Comparison of ENCODE assay signal across 15 cellular contexts in the genomic region with DNA sequence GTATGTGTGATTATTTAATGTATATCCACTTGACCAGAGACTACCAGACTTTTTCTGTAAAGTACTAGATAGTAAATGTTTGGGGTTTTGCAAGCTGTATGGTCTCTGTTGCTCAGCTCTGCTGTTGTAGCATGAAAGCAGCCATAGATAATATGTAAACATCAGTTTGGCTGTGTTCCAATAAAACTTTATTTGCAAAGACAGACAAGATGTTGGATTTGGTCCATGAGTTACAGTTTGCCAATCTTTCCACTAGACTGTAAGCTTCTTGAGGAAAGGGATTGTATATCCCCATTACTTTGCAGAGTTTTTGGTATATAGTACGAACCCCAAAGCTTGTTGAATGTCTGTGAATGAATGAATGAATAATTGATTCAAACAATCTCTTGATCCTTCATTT. TPM values are rescaled to one million over a fixed set of nuclear protein-coding genes. Genes with fewer than 3 reads are reported as not detected.
A peak's percentile ranks its signal among the peaks of the same experiment; 100 is the strongest.
DNase-seq lines count a peak whose midpoint lies in the region; ATAC-seq and TF ChIP-seq lines count a peak whose summit lies in the region.
"Had no signal": no experiment of that assay in that cellular context is flagged by ENCODE, and none has a peak within 500 bp of the region (broad histone marks: within the 10 kb centered on the region; RNA-seq: fewer than 3 reads in every experiment).

No MANE protein-coding gene starts in this region.

- H3K27ac Mint-ChIP-seq in activated T-cell treated with anti-CD3 and anti-CD28 coated beads, Interleukin-2, amount 50 U/mL, for 72 hours = peak overlapping the region; percentile 23
- H3K27ac Mint-ChIP-seq in IgD-negative memory B cell = peak overlapping the region in 2 of 3 donors; percentile 66 to 77
- peak overlapping the region; percentile 94 for H3K27ac Mint-ChIP-seq in activated T-helper 2 cell treated with anti-CD3 and anti-CD28 coated beads, Interferon-gamma antibody, Interleukin-2, Interleukin-4, amounts not matched to agents 10 μg/mL and 5 μg/mL and 100 μg/mL, durations not matched to agents 14 hours and 24 hours and 36 hours
- H3K27ac Mint-ChIP-seq in natural killer cell = peak overlapping the region; percentile 36 to 52
- H3K27ac Mint-ChIP-seq: GM23338 had no signal

- ATAC-seq in activated T-cell treated with anti-CD3 and anti-CD28 coated beads, Interleukin-2, amount 50 U/mL, for 72 hours (replicated peaks in 1 of 2) = no peak
- no peak for ATAC-seq in natural killer cell
- ATAC-seq in HG03432 (IDR thresholded peaks at IDR 0.05; ENCODE audit: unreplicated experiment) = no peak
- ATAC-seq in GM21723 (IDR thresholded peaks at IDR 0.05; ENCODE audit: unreplicated experiment) = no peak
- ATAC-seq: GM23338 had no signal

- intact Hi-C loops in activated T-helper 2 cell treated with anti-CD3 and anti-CD28 coated beads, Interferon-gamma antibody, Interleukin-2, Interleukin-4, amounts not matched to agents 10 μg/mL and 5 μg/mL and 100 μg/mL, durations not matched to agents 14 hours and 24 hours and 36 hours (cut with micrococcal nuclease) = loop anchor here (5.0 kb wide), 1 partner anchor 79 kb away; no protein-coding TSS in a partner anchor
- intact Hi-C loops in natural killer cell (cut with micrococcal nuclease) = loop anchor here (5.0 kb wide), 1 partner anchor 34 kb away; no protein-coding TSS in a partner anchor

- H3K27me3 Mint-ChIP-seq in activated T-cell treated with anti-CD3 and anti-CD28 coated beads, Interleukin-2, amount 50 U/mL, for 72 hours (ENCODE audit: low read depth) = no peaks in the 10 kb centered on the region
- H3K27me3 Mint-ChIP-seq in IgD-negative memory B cell (no peaks in the 10 kb centered on the region), natural killer cell (ENCODE audit: low read depth in 2 of 2) (no peaks in the 10 kb centered on the region)
- no peaks in the 10 kb centered on the region for H3K27me3 Mint-ChIP-seq in activated T-helper 2 cell treated with anti-CD3 and anti-CD28 coated beads, Interferon-gamma antibody, Interleukin-2, Interleukin-4, amounts not matched to agents 10 μg/mL and 5 μg/mL and 100 μg/mL, durations not matched to agents 14 hours and 24 hours and 36 hours (ENCODE audit: low read depth)
- H3K27me3 Mint-ChIP-seq: CD4-positive, alpha-beta memory T cell had no signal

- DNase-seq in activated T-cell treated with anti-CD3 and anti-CD28 coated beads, Interleukin-2, amount 50 U/mL, for 72 hours = no peak
- no peak for DNase-seq in activated T-cell treated with anti-CD3 and anti-CD28 coated beads, Interleukin-2, amount 50 U/mL, for 1 hour
- DNase-seq in activated T-helper 2 cell treated with anti-CD3 and anti-CD28 coated beads, Interferon-gamma antibody, Interleukin-2, Interleukin-4, amounts not matched to agents 10 μg/mL and 5 μg/mL and 100 μg/mL, durations not matched to agents 14 hours and 24 hours and 36 hours (ENCODE audit: low spot score) = no peak
- DNase-seq in natural killer cell = no peak
- no peak for DNase-seq in DMS79 treated with DMSO at 0.1 percent for 48 hours (lab: John Stamatoyannopoulos, UW)
- DNase-seq: ACHN; BE2C; CD4-positive, alpha-beta memory T cell; DMS79; NK-92 treated with Interleukin-12 subunit alpha and Interleukin-12 subunit beta, amount 100 ng/mL, for 24 hours; PC-9 had no signal

- peaks cover 19 to 42% of the 10 kb centered on the region in 2 donors for H3K36me3 Mint-ChIP-seq in activated T-cell treated with anti-CD3 and anti-CD28 coated beads, Interleukin-2, amount 50 U/mL, for 72 hours (ENCODE audit: insufficient read depth in 2 of 2)
- H3K36me3 Mint-ChIP-seq in IgD-negative memory B cell = peaks cover 10% of the 10 kb centered on the region
- H3K36me3 Mint-ChIP-seq in activated T-helper 2 cell treated with anti-CD3 and anti-CD28 coated beads, Interferon-gamma antibody, Interleukin-2, Interleukin-4, amounts not matched to agents 10 μg/mL and 5 μg/mL and 100 μg/mL, durations not matched to agents 14 hours and 24 hours and 36 hours (ENCODE audit: low read depth) = peaks cover 85% of the 10 kb centered on the region
- peaks cover 30% of the 10 kb centered on the region for H3K36me3 Mint-ChIP-seq in natural killer cell

- H3K4me1 Mint-ChIP-seq in activated T-cell treated with anti-CD3 and anti-CD28 coated beads, Interleukin-2, amount 50 U/mL, for 72 hours (ENCODE audit: low read depth) = peaks cover 46% of the 10 kb centered on the region
- peaks cover 21 to 42% (median 24%) of the 10 kb centered on the region in 3 donors for H3K4me1 Mint-ChIP-seq in IgD-negative memory B cell
- H3K4me1 Mint-ChIP-seq in activated T-helper 2 cell treated with anti-CD3 and anti-CD28 coated beads, Interferon-gamma antibody, Interleukin-2, Interleukin-4, amounts not matched to agents 10 μg/mL and 5 μg/mL and 100 μg/mL, durations not matched to agents 14 hours and 24 hours and 36 hours (ENCODE audit: low read depth) = peaks cover 44% of the 10 kb centered on the region
- peaks cover 25 to 36% of the 10 kb centered on the region in 2 donors for H3K4me1 Mint-ChIP-seq in natural killer cell
- H3K4me1 Mint-ChIP-seq: GM23338 had no signal

- no peaks in the 10 kb centered on the region for H3K9me3 Mint-ChIP-seq in activated T-cell treated with anti-CD3 and anti-CD28 coated beads, Interleukin-2, amount 50 U/mL, for 72 hours
- H3K9me3 Mint-ChIP-seq in IgD-negative memory B cell = no peaks in the 10 kb centered on the region
- H3K9me3 Mint-ChIP-seq in activated T-helper 2 cell treated with anti-CD3 and anti-CD28 coated beads, Interferon-gamma antibody, Interleukin-2, Interleukin-4, amounts not matched to agents 10 μg/mL and 5 μg/mL and 100 μg/mL, durations not matched to agents 14 hours and 24 hours and 36 hours = no peaks in the 10 kb centered on the region
- H3K9me3 Mint-ChIP-seq in natural killer cell = no peaks in the 10 kb centered on the region
- H3K9me3 Mint-ChIP-seq: CD4-positive, alpha-beta memory T cell; GM23338 had no signal

- TF ChIP-seq CTCF in natural killer cell (IDR thresholded peaks at IDR 0.05) = no peak

- peak overlapping the region; percentile 2 to 5 for H3K4me3 Mint-ChIP-seq in activated T-cell treated with anti-CD3 and anti-CD28 coated beads, Interleukin-2, amount 50 U/mL, for 72 hours
- H3K4me3 Mint-ChIP-seq in IgD-negative memory B cell = peak overlapping the region in 1 of 4 donors; percentile 22
- H3K4me3 Mint-ChIP-seq in activated T-helper 2 cell treated with anti-CD3 and anti-CD28 coated beads, Interferon-gamma antibody, Interleukin-2, Interleukin-4, amounts not matched to agents 10 μg/mL and 5 μg/mL and 100 μg/mL, durations not matched to agents 14 hours and 24 hours and 36 hours (ENCODE audit: low read depth) = no peak overlapping the region
- H3K4me3 Mint-ChIP-seq in natural killer cell = peak overlapping the region; percentile 4
- H3K4me3 Mint-ChIP-seq: CD4-positive, alpha-beta memory T cell; GM23338 had no signal

RNA-seq across cellular contexts. Expression of a gene that starts 17.2 kb away (rescaled TPM):
- total RNA-seq in activated T-cell treated with anti-CD3 and anti-CD28 coated beads, Interleukin-2, amount 50 U/mL, for 72 hours = 10 to 100 TPM; 72.6 to 81.0 TPM
- polyA plus RNA-seq in IgD-negative memory B cell = 64.7 TPM
- total RNA-seq in activated T-helper 2 cell treated with anti-CD3 and anti-CD28 coated beads, Interferon-gamma antibody, Interleukin-2, Interleukin-4, amounts not matched to agents 10 μg/mL and 5 μg/mL and 100 μg/mL, durations not matched to agents 14 hours and 24 hours and 36 hours = 118 and 123 TPM in 2 replicates
- 100 to 1,000 TPM; 128 to 197 (median 178) TPM for total RNA-seq in natural killer cell

Comparison
In these comparisons a context has a peak if more than half of its experiments do, and no peak if none do; other contexts are left out.
1. H3K27ac Mint-ChIP-seq: peak in every context shown above with its lines; median percentile 94 in activated T-helper 2 cell treated with anti-CD3 and anti-CD28 coated beads, Interferon-gamma antibody, Interleukin-2, Interleukin-4, amounts not matched to agents 10 μg/mL and 5 μg/mL and 100 μg/mL, durations not matched to agents 14 hours and 24 hours and 36 hours; 72 in IgD-negative memory B cell; 44 in natural killer cell; 23 in activated T-cell treated with anti-CD3 and anti-CD28 coated beads, Interleukin-2, amount 50 U/mL, for 72 hours.